In the genomic region with DNA sequence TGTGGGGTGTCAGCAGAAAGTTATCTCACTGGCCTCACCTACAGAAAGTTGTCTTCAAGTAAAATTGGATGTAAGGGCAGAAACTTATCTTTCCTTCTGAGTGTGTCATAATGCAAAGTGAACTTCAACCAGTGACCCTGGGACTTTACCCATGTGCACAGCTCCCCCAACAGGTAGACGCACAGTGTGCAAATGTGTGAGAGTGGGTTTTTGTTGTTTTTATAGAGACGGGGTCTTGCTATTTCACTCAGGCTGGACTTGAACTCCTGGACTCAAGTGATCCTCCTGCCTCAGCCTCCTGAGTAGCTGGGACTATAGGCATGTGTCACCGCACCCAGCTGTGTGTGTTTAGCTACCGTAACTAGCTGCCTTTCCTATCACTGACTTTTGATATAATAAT, we compare ENCODE assay signal across 1 cellular context.
TF ChIP-seq lines count a peak whose summit lies in the region.

No MANE protein-coding gene starts in this region.

TF ChIP-seq in GM12891, 5 proteins besides CTCF, POLR2A, EP300 and RAD21:
- no peak for TF ChIP-seq SPI1 (IDR thresholded peaks at IDR 0.05; ENCODE audit: low read depth, low read length)
- no peak for TF ChIP-seq POLR2AphosphoS5 (IDR thresholded peaks at IDR 0.05; ENCODE audit: low read depth, low read length)
- no peak for TF ChIP-seq TAF1 (IDR thresholded peaks at IDR 0.05; ENCODE audit: low read depth, low read length)
- TF ChIP-seq POU2F2 (IDR thresholded peaks at IDR 0.05; ENCODE audit: low read depth, low read length) = no peak
- no peak for TF ChIP-seq PAX5 (IDR thresholded peaks at IDR 0.05; ENCODE audit: insufficient read depth, low read length, severe bottlenecking)
